ENCODE assay signal across 9 cellular contexts in the genomic region with DNA sequence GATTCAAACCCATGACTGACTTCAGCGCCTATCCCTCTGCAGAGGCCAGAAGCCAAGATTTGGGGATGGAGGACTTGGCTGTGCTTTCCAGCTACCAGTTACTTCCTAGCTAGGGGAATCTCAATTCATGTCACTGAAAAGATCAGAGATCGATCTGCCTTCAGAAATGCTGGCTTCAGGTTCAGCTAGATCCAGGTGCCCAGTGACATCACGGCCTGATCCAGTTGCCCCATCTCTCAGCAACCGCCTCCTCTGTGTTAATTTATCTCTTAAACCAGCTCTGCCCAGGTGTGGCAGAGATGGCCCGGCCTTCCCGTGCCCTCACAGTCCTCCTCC. TPM values are rescaled to one million over a fixed set of nuclear protein-coding genes. Genes with fewer than 3 reads are reported as not detected.
DNase-seq lines count a peak whose midpoint lies in the region; ATAC-seq and TF ChIP-seq lines count a peak whose summit lies in the region.
"Had no signal": no experiment of that assay in that cellular context is flagged by ENCODE, and none has a peak within 500 bp of the region (broad histone marks: within the 10 kb centered on the region; RNA-seq: fewer than 3 reads in every experiment).

No MANE protein-coding gene starts in this region.

- no peaks in the 10 kb centered on the region for H3K79me2 ChIP-seq in hepatocyte

- H3K9me3 ChIP-seq in hepatocyte (ENCODE audit: low read depth) = no peaks in the 10 kb centered on the region

- peaks cover 22 to 27% of the 10 kb centered on the region in 2 donors for H3K36me3 Mint-ChIP-seq in activated T-cell treated with anti-CD3 and anti-CD28 coated beads, Interleukin-2, amount 50 U/mL, for 72 hours (ENCODE audit: insufficient read depth in 2 of 2)
- H3K36me3 Mint-ChIP-seq in activated CD4-positive, alpha-beta memory T cell treated with anti-CD3 and anti-CD28 coated beads, Interleukin-2, amount 10 ng/mL, durations not matched to agents 7 days and 5 days (ENCODE audit: low read depth) = peaks cover 88% of the 10 kb centered on the region

- no peaks in the 10 kb centered on the region for H3K9me2 ChIP-seq in hepatocyte (replicated peaks; ENCODE audit: insufficient read depth)

- H2AFZ ChIP-seq in hepatocyte = no peak overlapping the region

- no peaks in the 10 kb centered on the region for H3K9me3 Mint-ChIP-seq in activated T-cell treated with anti-CD3 and anti-CD28 coated beads, Interleukin-2, amount 50 U/mL, for 72 hours
- no peaks in the 10 kb centered on the region for H3K9me3 Mint-ChIP-seq in activated CD4-positive, alpha-beta memory T cell treated with anti-CD3 and anti-CD28 coated beads, Interleukin-2, amount 10 ng/mL, durations not matched to agents 7 days and 5 days
- no peaks in the 10 kb centered on the region for H3K9me3 Mint-ChIP-seq in stimulated activated naive CD8-positive, alpha-beta T cell treated with anti-CD3 and anti-CD28 coated beads, Interleukin-15, amount 100 ng/mL, for 72 hours

- peak overlapping the region; percentile 78 to 85 for H3K4me3 Mint-ChIP-seq in activated T-cell treated with anti-CD3 and anti-CD28 coated beads, Interleukin-2, amount 50 U/mL, for 72 hours
- H3K4me3 Mint-ChIP-seq in activated CD4-positive, alpha-beta memory T cell treated with anti-CD3 and anti-CD28 coated beads, Interleukin-2, amount 10 ng/mL, durations not matched to agents 7 days and 5 days = peak overlapping the region; percentile 68
- H3K4me3 Mint-ChIP-seq in stimulated activated naive CD8-positive, alpha-beta T cell treated with anti-CD3 and anti-CD28 coated beads, Interleukin-15, amount 100 ng/mL, for 72 hours = peak overlapping the region; percentile 82 to 84

- no peaks in the 10 kb centered on the region for H4K20me1 ChIP-seq in hepatocyte (ENCODE audit: insufficient read depth, poor library complexity, severe bottlenecking)

- H3K36me3 ChIP-seq in hepatocyte (replicated peaks; ENCODE audit: insufficient read depth, low read depth) = no peaks in the 10 kb centered on the region

- H3K4me1 Mint-ChIP-seq in activated T-cell treated with anti-CD3 and anti-CD28 coated beads, Interleukin-2, amount 50 U/mL, for 72 hours (ENCODE audit: low read depth) = peaks cover 97% of the 10 kb centered on the region
- H3K4me1 Mint-ChIP-seq in activated CD4-positive, alpha-beta memory T cell treated with anti-CD3 and anti-CD28 coated beads, Interleukin-2, amount 10 ng/mL, durations not matched to agents 7 days and 5 days = peaks cover 96% of the 10 kb centered on the region
- peaks cover 98% of the 10 kb centered on the region for H3K4me1 Mint-ChIP-seq in stimulated activated naive CD8-positive, alpha-beta T cell treated with anti-CD3 and anti-CD28 coated beads, Interleukin-15, amount 100 ng/mL, for 72 hours

- no peak for ATAC-seq in activated T-cell treated with anti-CD3 and anti-CD28 coated beads, Interleukin-2, amount 50 U/mL, for 72 hours (replicated peaks in 1 of 2)
- ATAC-seq in stimulated activated naive CD8-positive, alpha-beta T cell treated with anti-CD3 and anti-CD28 coated beads, Interleukin-15, amount 100 ng/mL, for 72 hours = no peak

- no peaks in the 10 kb centered on the region for H3K27me3 Mint-ChIP-seq in activated T-cell treated with anti-CD3 and anti-CD28 coated beads, Interleukin-2, amount 50 U/mL, for 72 hours (ENCODE audit: low read depth)
- H3K27me3 Mint-ChIP-seq in activated CD4-positive, alpha-beta memory T cell treated with anti-CD3 and anti-CD28 coated beads, Interleukin-2, amount 10 ng/mL, durations not matched to agents 7 days and 5 days = no peaks in the 10 kb centered on the region
- H3K27me3 Mint-ChIP-seq in stimulated activated naive CD8-positive, alpha-beta T cell treated with anti-CD3 and anti-CD28 coated beads, Interleukin-15, amount 100 ng/mL, for 72 hours = no peaks in the 10 kb centered on the region

- no peak for DNase-seq in activated T-cell treated with anti-CD3 and anti-CD28 coated beads, Interleukin-2, amount 50 U/mL, for 72 hours
- DNase-seq in activated T-cell treated with anti-CD3 and anti-CD28 coated beads, Interleukin-2, amount 50 U/mL, for 1 hour = no peak
- no peak for DNase-seq in activated CD4-positive, alpha-beta memory T cell treated with anti-CD3 and anti-CD28 coated beads, Interleukin-2, amount 10 ng/mL, durations not matched to agents 7 days and 5 days
- DNase-seq in hepatocyte (ENCODE audit: low spot score) = no peak
- DNase-seq in stimulated activated naive CD8-positive, alpha-beta T cell treated with anti-CD3 and anti-CD28 coated beads, Interleukin-15, amount 100 ng/mL, for 72 hours = no peak
- DNase-seq in SK-N-DZ (ENCODE audit: low spot score) = no peak
- DNase-seq in NCI-H187 treated with DMSO at 0.1 percent for 48 hours (lab: John Stamatoyannopoulos, UW) = no peak
- no peak for DNase-seq in NCI-H1694 (lab: John Stamatoyannopoulos, UW)
- DNase-seq: NCI-H524 treated with DMSO at 0.1 percent for 48 hours had no signal

- CTCF ChIA-PET in activated CD4-positive, alpha-beta memory T cell treated with anti-CD3 and anti-CD28 coated beads, Interleukin-2, amount 10 ng/mL, durations not matched to agents 7 days and 5 days (lab: Charles Lee) = interaction anchor here (0.6 to 2.9 kb wide), 3 partner anchors 9 to 758 kb away, joined by 4 to 11 read pairs (median 6); no protein-coding TSS in a partner anchor

- H3K27me3 ChIP-seq in hepatocyte = no peaks in the 10 kb centered on the region

- 84% methylated on average over 6 of the region's 6 CpGs for WGBS in hepatocyte (ENCODE audit: low lambda C conversion rate, missing lambda C conversion rate)

- H3K4me2 ChIP-seq in hepatocyte = no peak overlapping the region

- H3K4me3 ChIP-seq in hepatocyte = no peak overlapping the region

- H3K27ac Mint-ChIP-seq in activated T-cell treated with anti-CD3 and anti-CD28 coated beads, Interleukin-2, amount 50 U/mL, for 72 hours = peak overlapping the region; percentile 48
- peak overlapping the region; percentile 100 for H3K27ac Mint-ChIP-seq in activated CD4-positive, alpha-beta memory T cell treated with anti-CD3 and anti-CD28 coated beads, Interleukin-2, amount 10 ng/mL, durations not matched to agents 7 days and 5 days
- H3K27ac Mint-ChIP-seq in stimulated activated naive CD8-positive, alpha-beta T cell treated with anti-CD3 and anti-CD28 coated beads, Interleukin-15, amount 100 ng/mL, for 72 hours = peak overlapping the region; percentile 99 to 100

- POLR2A ChIA-PET in activated CD4-positive, alpha-beta memory T cell treated with anti-CD3 and anti-CD28 coated beads, Interleukin-2, amount 10 ng/mL, durations not matched to agents 7 days and 5 days (lab: Charles Lee) = interaction anchor here (0.6 kb wide), 1 partner anchor 113 kb away, joined by 3 read pairs; no protein-coding TSS in a partner anchor

- TF ChIP-seq CTCF in hepatocyte (IDR thresholded peaks at IDR 0.05; ENCODE audit: poor library complexity) = no peak

- H3K4me1 ChIP-seq in hepatocyte (ENCODE audit: insufficient read depth) = peaks cover 22% of the 10 kb centered on the region

- H3K27ac ChIP-seq in hepatocyte = peak overlapping the region; percentile 86

RNA-seq across cellular contexts. Expression of a gene that starts 24.2 kb away (rescaled TPM):
- total RNA-seq in activated T-cell treated with anti-CD3 and anti-CD28 coated beads, Interleukin-2, amount 50 U/mL, for 72 hours = 10 to 100 TPM; 71.9 to 87.5 TPM
- 100 to 1,000 TPM; 114 to 126 TPM for total RNA-seq in activated CD4-positive, alpha-beta memory T cell treated with anti-CD3 and anti-CD28 coated beads, Interleukin-2, amount 10 ng/mL, durations not matched to agents 7 days and 5 days
- total RNA-seq in hepatocyte = 0.57 and 0.96 TPM in 2 replicates
- 0.24 and 0.94 TPM in 2 replicates for polyA plus RNA-seq in hepatocyte
- not detected in 2 replicates for polyA plus RNA-seq in SK-N-DZ (2014; cell fraction: cytosol; rRNA removed)
- polyA plus RNA-seq in SK-N-DZ (2014; cell fraction: nucleus; rRNA removed) = not detected in 2 replicates

Comparison
In these comparisons a context has a peak if more than half of its experiments do, and no peak if none do; other contexts are left out.
1. H3K27ac Mint-ChIP-seq: peak in every context shown above with its lines; median percentile 100 in activated CD4-positive, alpha-beta memory T cell treated with anti-CD3 and anti-CD28 coated beads, Interleukin-2, amount 10 ng/mL, durations not matched to agents 7 days and 5 days; 100 in stimulated activated naive CD8-positive, alpha-beta T cell treated with anti-CD3 and anti-CD28 coated beads, Interleukin-15, amount 100 ng/mL, for 72 hours; 48 in activated T-cell treated with anti-CD3 and anti-CD28 coated beads, Interleukin-2, amount 50 U/mL, for 72 hours.
2. RNA of a gene that starts 24.2 kb away (total RNA-seq): 114 to 126 TPM in activated CD4-positive, alpha-beta memory T cell treated with anti-CD3 and anti-CD28 coated beads, Interleukin-2, amount 10 ng/mL, durations not matched to agents 7 days and 5 days and 71.9 to 87.5 TPM in activated T-cell treated with anti-CD3 and anti-CD28 coated beads, Interleukin-2, amount 50 U/mL, for 72 hours; 0.57 to 0.96 TPM in hepatocyte; every median in the first group is over 10 times any median in the second.
3. Peak in every context shown above with its lines, with median percentiles within 50 percentile points of each other: H3K4me3 Mint-ChIP-seq.